11 cellular contexts compared by ENCODE assay signal in the genomic region with DNA sequence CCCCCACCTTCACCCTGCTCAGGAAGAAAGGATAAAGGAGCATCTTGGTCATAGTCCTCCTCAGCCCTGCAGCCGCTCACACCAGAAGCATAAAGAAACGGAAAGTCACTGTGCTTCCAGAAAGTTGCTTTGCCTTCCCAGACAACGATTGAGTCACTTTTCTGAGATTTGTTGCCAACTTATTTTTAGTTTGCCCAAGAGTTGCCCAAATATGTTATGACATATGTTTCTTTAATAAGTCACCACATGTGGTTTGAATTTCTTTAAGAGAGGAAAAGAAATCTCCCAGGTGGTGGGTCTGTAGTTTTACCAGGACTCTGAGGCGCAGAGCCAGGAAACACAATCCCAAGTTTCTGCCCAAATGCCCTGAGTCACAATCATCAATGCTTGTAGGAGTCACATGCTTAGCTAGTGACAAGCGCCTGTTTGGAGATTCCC.
A peak's percentile ranks its signal among the peaks of the same experiment; 100 is the strongest.
DNase-seq lines count a peak whose midpoint lies in the region; ATAC-seq and TF ChIP-seq lines count a peak whose summit lies in the region.
"Had no signal": no experiment of that assay in that cellular context is flagged by ENCODE, and none has a peak within 500 bp of the region (broad histone marks: within the 10 kb centered on the region; RNA-seq: fewer than 3 reads in every experiment).

No MANE protein-coding gene starts in this region.

- H3K27ac ChIP-seq in gastroesophageal sphincter: peak overlapping the region in 3 of 4 donors; percentile 11 to 27 (median 19)
- peak overlapping the region in 4 of 5 donors; percentile 25 to 44 (median 39) for H3K27ac ChIP-seq in stomach

- H3K4me3 Mint-ChIP-seq in activated CD4-positive, alpha-beta T cell treated with anti-CD3 and anti-CD28 coated beads, Interleukin-2, amount 10 ng/mL, durations not matched to agents 7 days and 5 days: no peak overlapping the region
- no peak overlapping the region for H3K4me3 Mint-ChIP-seq in effector memory CD8-positive, alpha-beta T cell
- H3K4me3 Mint-ChIP-seq: activated CD8-positive, alpha-beta T cell treated with anti-CD3 and anti-CD28 coated beads for 36 hours; activated naive CD8-positive, alpha-beta T cell treated with anti-CD3 and anti-CD28 coated beads, Interleukin-2, amount 10 ng/mL, durations not matched to agents 7 days and 5 days; stimulated activated memory B cell treated with anti-CD40 and anti-IgM and Interleukin-4, amounts not matched to agents 10 μg/mL and 1 μg/mL and 100 μg/mL, for 72 hours had no signal

- TF ChIP-seq EP300 in gastroesophageal sphincter (IDR thresholded peaks at IDR 0.05) (no peak), stomach (IDR thresholded peaks at IDR 0.05) (no peak)

- no peaks in the 10 kb centered on the region for H3K27me3 Mint-ChIP-seq in activated CD4-positive, alpha-beta T cell treated with anti-CD3 and anti-CD28 coated beads, Interleukin-2, amount 10 ng/mL, durations not matched to agents 7 days and 5 days
- H3K27me3 Mint-ChIP-seq in effector memory CD8-positive, alpha-beta T cell: peaks cover 14 to 31% of the 10 kb centered on the region in 2 donors
- H3K27me3 Mint-ChIP-seq: stimulated activated memory B cell treated with anti-CD40 and anti-IgM and Interleukin-4, amounts not matched to agents 10 μg/mL and 1 μg/mL and 100 μg/mL, for 72 hours had no signal

- peak overlapping the region; percentile 61 for H3K9ac ChIP-seq in adipocyte (ENCODE audit: low read length)

- peaks cover 8% of the 10 kb centered on the region for H3K4me1 Mint-ChIP-seq in activated CD4-positive, alpha-beta T cell treated with anti-CD3 and anti-CD28 coated beads, Interleukin-2, amount 10 ng/mL, durations not matched to agents 7 days and 5 days
- H3K4me1 Mint-ChIP-seq in effector memory CD8-positive, alpha-beta T cell (ENCODE audit: low read depth in 2 of 2): no peaks in the 10 kb centered on the region
- H3K4me1 Mint-ChIP-seq: stimulated activated memory B cell treated with anti-CD40 and anti-IgM and Interleukin-4, amounts not matched to agents 10 μg/mL and 1 μg/mL and 100 μg/mL, for 72 hours had no signal

- intact Hi-C loops in stomach (cut with DNase I; ENCODE audit: low total_unique reads): loop anchor here (5.0 kb wide), 1 partner anchor 233 kb away; no protein-coding TSS in a partner anchor

- no peak overlapping the region for H3K27ac Mint-ChIP-seq in activated CD4-positive, alpha-beta T cell treated with anti-CD3 and anti-CD28 coated beads, Interleukin-2, amount 10 ng/mL, durations not matched to agents 7 days and 5 days
- no peak overlapping the region for H3K27ac Mint-ChIP-seq in effector memory CD8-positive, alpha-beta T cell
- H3K27ac Mint-ChIP-seq: activated CD8-positive, alpha-beta T cell treated with anti-CD3 and anti-CD28 coated beads for 36 hours; activated naive CD8-positive, alpha-beta T cell treated with anti-CD3 and anti-CD28 coated beads, Interleukin-2, amount 10 ng/mL, durations not matched to agents 7 days and 5 days; stimulated activated memory B cell treated with anti-CD40 and anti-IgM and Interleukin-4, amounts not matched to agents 10 μg/mL and 1 μg/mL and 100 μg/mL, for 72 hours had no signal

- POLR2A ChIA-PET in activated CD4-positive, alpha-beta T cell treated with anti-CD3 and anti-CD28 coated beads, Interleukin-2, amount 10 ng/mL, durations not matched to agents 7 days and 5 days (lab: Charles Lee): no interaction called here

- WGBS in gastroesophageal sphincter (ENCODE audit: low coverage in 1 of 2), 2 donors: 33 to 71% methylated on average over 2 to 5 of the region's 5 CpGs
- WGBS in stomach, 5 donors: 50 to 61% (median 52%) methylated on average over 5 of the region's 5 CpGs

- H3K9me3 ChIP-seq in adipocyte (ENCODE audit: control insufficient read depth, low read length): peaks cover 12% of the 10 kb centered on the region
- H3K9me3 ChIP-seq in gastroesophageal sphincter: peaks cover 0 to 17% (median 0%) of the 10 kb centered on the region in 3 donors
- peaks cover 3 to 15% (median 6%) of the 10 kb centered on the region in 4 donors for H3K9me3 ChIP-seq in stomach

- ATAC-seq in gastroesophageal sphincter: peak; percentile 66
- ATAC-seq in effector memory CD8-positive, alpha-beta T cell (replicated peaks): no peak
- ATAC-seq: activated CD8-positive, alpha-beta T cell treated with anti-CD3 and anti-CD28 coated beads for 36 hours; stimulated activated memory B cell treated with anti-CD40 and anti-IgM and Interleukin-4, amounts not matched to agents 10 μg/mL and 1 μg/mL and 100 μg/mL, for 72 hours had no signal

- peak; percentile 67 for DNase-seq in GM04504 (ENCODE audit: low read depth)
- peak; percentile 96 for DNase-seq in adipocyte (ENCODE audit: low read depth)
- no peak for DNase-seq in stomach
- DNase-seq in putamen (ENCODE audit: low spot score): no peak
- no peak for DNase-seq in middle frontal gyrus (ENCODE audit: extremely low spot score, low spot score)
- DNase-seq in activated CD4-positive, alpha-beta T cell treated with anti-CD3 and anti-CD28 coated beads, Interleukin-2, amount 10 ng/mL, durations not matched to agents 7 days and 5 days: no peak
- no peak for DNase-seq in effector memory CD8-positive, alpha-beta T cell
- DNase-seq: activated CD8-positive, alpha-beta T cell treated with anti-CD3 and anti-CD28 coated beads for 36 hours; activated naive CD8-positive, alpha-beta T cell treated with anti-CD3 and anti-CD28 coated beads, Interleukin-2, amount 10 ng/mL, durations not matched to agents 7 days and 5 days had no signal

- no peaks in the 10 kb centered on the region for H3K27me3 ChIP-seq in adipocyte (replicated peaks; ENCODE audit: control insufficient read depth, insufficient read depth, low read length)
- no peaks in the 10 kb centered on the region for H3K27me3 ChIP-seq in gastroesophageal sphincter
- H3K27me3 ChIP-seq in stomach: no peaks in the 10 kb centered on the region

- CTCF ChIA-PET in activated CD4-positive, alpha-beta T cell treated with anti-CD3 and anti-CD28 coated beads, Interleukin-2, amount 10 ng/mL, durations not matched to agents 7 days and 5 days (lab: Charles Lee): no interaction called here

- TF ChIP-seq POLR2A in gastroesophageal sphincter (IDR thresholded peaks at IDR 0.05) (no peak), stomach (IDR thresholded peaks at IDR 0.05) (no peak)

- H3K4me3 ChIP-seq in adipocyte (ENCODE audit: low read length): peak overlapping the region; percentile 61
- H3K4me3 ChIP-seq in gastroesophageal sphincter: no peak overlapping the region
- H3K4me3 ChIP-seq in stomach: no peak overlapping the region

- H3K36me3 Mint-ChIP-seq in activated CD4-positive, alpha-beta T cell treated with anti-CD3 and anti-CD28 coated beads, Interleukin-2, amount 10 ng/mL, durations not matched to agents 7 days and 5 days (ENCODE audit: low read depth): peaks cover 3% of the 10 kb centered on the region
- no peaks in the 10 kb centered on the region for H3K36me3 Mint-ChIP-seq in effector memory CD8-positive, alpha-beta T cell (ENCODE audit: insufficient read depth)
- H3K36me3 Mint-ChIP-seq: activated naive CD8-positive, alpha-beta T cell treated with anti-CD3 and anti-CD28 coated beads, Interleukin-2, amount 10 ng/mL, durations not matched to agents 7 days and 5 days; stimulated activated memory B cell treated with anti-CD40 and anti-IgM and Interleukin-4, amounts not matched to agents 10 μg/mL and 1 μg/mL and 100 μg/mL, for 72 hours had no signal

- H3K4me1 ChIP-seq in adipocyte (ENCODE audit: control insufficient read depth, insufficient read depth, low read length): peaks cover 26% of the 10 kb centered on the region
- peaks cover 4 to 31% (median 5%) of the 10 kb centered on the region in 3 donors for H3K4me1 ChIP-seq in gastroesophageal sphincter
- peaks cover 0 to 20% (median 10%) of the 10 kb centered on the region in 4 donors for H3K4me1 ChIP-seq in stomach

- H3K36me3 ChIP-seq in adipocyte (ENCODE audit: control insufficient read depth, insufficient read depth, low read length, severe bottlenecking) (no peaks in the 10 kb centered on the region), gastroesophageal sphincter (no peaks in the 10 kb centered on the region), stomach (no peaks in the 10 kb centered on the region)

- H3K9me3 Mint-ChIP-seq in activated CD4-positive, alpha-beta T cell treated with anti-CD3 and anti-CD28 coated beads, Interleukin-2, amount 10 ng/mL, durations not matched to agents 7 days and 5 days: peaks cover 16% of the 10 kb centered on the region
- H3K9me3 Mint-ChIP-seq in effector memory CD8-positive, alpha-beta T cell: peaks cover 0 to 3% of the 10 kb centered on the region in 2 donors

- TF ChIP-seq CTCF in gastroesophageal sphincter (IDR thresholded peaks at IDR 0.05) (no peak), stomach (IDR thresholded peaks at IDR 0.05) (no peak)

Comparison
In these comparisons a context has a peak if more than half of its experiments do, and no peak if none do; other contexts are left out.
1. DNase-seq: peak in GM04504 (single experiment) and adipocyte (single experiment); none in stomach (single experiment), putamen (single experiment), middle frontal gyrus (single experiment), activated CD4-positive, alpha-beta T cell treated with anti-CD3 and anti-CD28 coated beads, Interleukin-2, amount 10 ng/mL, durations not matched to agents 7 days and 5 days (single experiment) and effector memory CD8-positive, alpha-beta T cell (0 of 3).